In the genomic region with DNA sequence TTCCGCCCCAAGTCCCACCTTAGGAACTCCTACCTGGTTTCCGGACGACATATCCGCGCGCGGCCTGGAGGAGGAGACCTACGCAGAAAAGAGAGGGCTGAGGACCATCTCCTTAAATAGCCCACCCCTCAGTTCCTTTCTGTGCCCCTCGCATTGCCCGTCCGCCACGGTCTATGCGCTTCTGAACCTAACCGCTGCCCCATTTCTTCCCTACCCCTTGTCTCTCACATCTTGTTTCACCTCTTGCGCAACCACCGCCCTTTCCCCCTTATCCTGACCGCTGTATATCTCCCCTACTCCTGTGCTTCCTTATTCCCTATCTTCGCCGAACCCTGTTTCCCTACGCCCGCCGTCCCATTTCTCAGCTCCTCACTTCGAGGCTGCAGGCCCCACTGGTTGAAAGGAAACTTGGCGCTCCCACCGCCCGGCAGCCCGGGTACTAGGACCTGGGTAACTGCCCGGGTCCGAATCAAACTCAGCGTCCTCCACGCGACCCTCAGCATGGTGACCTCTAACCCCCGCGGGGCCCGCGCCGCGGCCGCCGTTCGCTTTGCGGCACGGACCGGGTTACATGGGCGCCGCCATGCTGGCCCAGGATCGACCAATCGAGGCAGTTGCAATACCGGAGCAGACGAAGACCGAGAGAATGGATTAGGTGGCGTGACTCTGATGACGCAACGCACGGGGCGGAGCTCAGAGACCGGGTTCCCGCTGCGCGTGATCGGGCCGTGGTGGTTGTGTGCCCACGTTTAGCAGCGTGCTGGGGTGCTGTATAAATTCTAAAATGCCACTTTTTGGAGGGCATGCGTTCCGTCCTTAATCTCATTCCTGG, we compare ENCODE assay signal across 8 cellular contexts. TPM values are rescaled to one million over a fixed set of nuclear protein-coding genes. Genes with fewer than 3 reads are reported as not detected.
DNase-seq lines count a peak whose midpoint lies in the region; ATAC-seq and TF ChIP-seq lines count a peak whose summit lies in the region.

MRPS15 (minus strand) TSS at position 612 of the 832 bp plus-strand sequence; CDS start at position 503, 109 bp downstream.

- TF ChIP-seq EP300 in esophagus muscularis mucosa (IDR thresholded peaks at IDR 0.05), result no peak

- H3K4me1 Mint-ChIP-seq in activated T-cell treated with anti-CD3 and anti-CD28 coated beads, Interleukin-2, amount 50 U/mL, for 72 hours (ENCODE audit: low read depth), result peaks cover 58% of the 10 kb centered on the region

- peaks cover 8% of the 10 kb centered on the region for H3K79me2 ChIP-seq in KMS-11 (ENCODE audit: insufficient read depth, low read depth)

- H3K4me1 ChIP-seq in KMS-11 (ENCODE audit: low read depth, poor library complexity, severe bottlenecking) (peaks cover 19% of the 10 kb centered on the region), Peyer's patch (peaks cover 0 to 10% (median 3%) of the 10 kb centered on the region in 4 donors), esophagus muscularis mucosa (peaks cover 13 to 29% (median 24%) of the 10 kb centered on the region in 4 donors)

- peaks cover 4 to 23% of the 10 kb centered on the region in 2 donors for H3K36me3 Mint-ChIP-seq in activated T-cell treated with anti-CD3 and anti-CD28 coated beads, Interleukin-2, amount 50 U/mL, for 72 hours (ENCODE audit: insufficient read depth in 2 of 2)

- under 1% methylated on average over 63 of the region's 66 CpGs for WGBS in esophagus muscularis mucosa

- H3K9me3 Mint-ChIP-seq in activated T-cell treated with anti-CD3 and anti-CD28 coated beads, Interleukin-2, amount 50 U/mL, for 72 hours, result no peaks in the 10 kb centered on the region

- H3K4me3 Mint-ChIP-seq in activated T-cell treated with anti-CD3 and anti-CD28 coated beads, Interleukin-2, amount 50 U/mL, for 72 hours, result peak within 1 kb of the TSS; percentile 97 to 99

- H3K27ac Mint-ChIP-seq in activated T-cell treated with anti-CD3 and anti-CD28 coated beads, Interleukin-2, amount 50 U/mL, for 72 hours, result peak within 1 kb of the TSS; percentile 98

- TF ChIP-seq POLR2A in Peyer's patch (IDR thresholded peaks at IDR 0.05), result peak; percentile 39 to 66
- peak; percentile 62 for TF ChIP-seq POLR2A in esophagus muscularis mucosa (IDR thresholded peaks at IDR 0.05; ENCODE audit: low read depth)

- no peaks in the 10 kb centered on the region for H3K9me3 ChIP-seq in Peyer's patch
- H3K9me3 ChIP-seq in esophagus muscularis mucosa, result no peaks in the 10 kb centered on the region

- H3K4me2 ChIP-seq in KMS-11, result peak within 1 kb of the TSS; percentile 65

- no peaks in the 10 kb centered on the region for H3K27me3 ChIP-seq in KMS-11 (ENCODE audit: insufficient read depth, low read depth)
- no peaks in the 10 kb centered on the region for H3K27me3 ChIP-seq in Peyer's patch
- no peaks in the 10 kb centered on the region for H3K27me3 ChIP-seq in esophagus muscularis mucosa

- H3K36me3 ChIP-seq in KMS-11 (ENCODE audit: insufficient read depth) (no peaks in the 10 kb centered on the region), Peyer's patch (peaks cover 0 to 21% (median 0%) of the 10 kb centered on the region in 3 donors), esophagus muscularis mucosa (peaks cover 17 to 34% (median 32%) of the 10 kb centered on the region in 4 donors)

- ATAC-seq in GM21737 (IDR thresholded peaks at IDR 0.05; ENCODE audit: unreplicated experiment), result peak; percentile 84
- ATAC-seq in activated T-cell treated with anti-CD3 and anti-CD28 coated beads, Interleukin-2, amount 50 U/mL, for 72 hours (replicated peaks in 1 of 2), result peak; percentile 97 to 99

- TF ChIP-seq CTCF in KMS-11 (conservative IDR thresholded peaks at IDR 0.05; ENCODE audit: low read depth, low read length) (no peak), Peyer's patch (IDR thresholded peaks at IDR 0.05) (no peak), esophagus muscularis mucosa (IDR thresholded peaks at IDR 0.05) (peak in 1 of 3 experiments; percentile 4)

- no peaks in the 10 kb centered on the region for H3K27me3 Mint-ChIP-seq in activated T-cell treated with anti-CD3 and anti-CD28 coated beads, Interleukin-2, amount 50 U/mL, for 72 hours (ENCODE audit: low read depth)

- H3K9ac ChIP-seq in KMS-11, result peak within 1 kb of the TSS; percentile 78

- DNase-seq in DMS53 treated with DMSO at 0.1 percent for 48 hours (lab: John Stamatoyannopoulos, UW; ENCODE audit: unreplicated experiment) (peak; percentile 92), Peyer's patch (peak; percentile 95 to 98 (median 98)), esophagus muscularis mucosa (ENCODE audit: extremely low spot score) (peak; percentile 99), myocyte (ENCODE audit: low read depth) (peak; percentile 98)
- peak; percentile 96 to 97 for DNase-seq in activated T-cell treated with anti-CD3 and anti-CD28 coated beads, Interleukin-2, amount 50 U/mL, for 72 hours
- peak; percentile 90 to 93 for DNase-seq in stimulated activated CD8-positive, alpha-beta memory T cell treated with anti-CD3 and anti-CD28 coated beads, Interleukin-7, amount 100 ng/mL, for 48 hours (ENCODE audit: extremely low read depth in 1 of 2, low read depth in 1 of 2)

- H3K4me3 ChIP-seq in KMS-11 (IDR thresholded peaks at IDR 0.05; ENCODE audit: insufficient read depth, low read depth, low read length) (peak within 1 kb of the TSS; percentile 91), Peyer's patch (peak within 1 kb of the TSS; percentile 69 to 84 (median 78)), esophagus muscularis mucosa (peak within 1 kb of the TSS; percentile 70 to 79 (median 75))

- peak within 1 kb of the TSS; percentile 77 for H3K27ac ChIP-seq in KMS-11
- peak within 1 kb of the TSS; percentile 80 to 88 (median 86) for H3K27ac ChIP-seq in Peyer's patch
- H3K27ac ChIP-seq in esophagus muscularis mucosa (replicated peaks in 1 of 4), result peak within 1 kb of the TSS; percentile 86 to 95 (median 92)

- no peaks in the 10 kb centered on the region for H4K20me1 ChIP-seq in KMS-11 (ENCODE audit: insufficient read depth)

- intact Hi-C loops in esophagus muscularis mucosa (cut with DNase I), result no loop called here

- peak within 1 kb of the TSS; percentile 44 for H2AFZ ChIP-seq in KMS-11 (ENCODE audit: low read depth)

RNA-seq across cellular contexts. Expression of gene MRPS15, which starts in this region (rescaled TPM):
- 10 to 100 TPM; 44.2 to 74.3 (median 46.7) TPM for total RNA-seq in Peyer's patch
- total RNA-seq in activated T-cell treated with anti-CD3 and anti-CD28 coated beads, Interleukin-2, amount 50 U/mL, for 72 hours, result 10 to 100 TPM; 71.7 to 74.5 TPM
- total RNA-seq in esophagus muscularis mucosa, result 100 to 1,000 TPM in 1 of 4 donors, 10 to 100 TPM in 3; 64.8 to 109 (median 86.8) TPM
- total RNA-seq in myocyte, result 55.6 and 64.4 TPM in 2 replicates
- polyA plus RNA-seq in myocyte (2012), result 60.0 TPM

Comparison
In these comparisons a context has a peak if more than half of its experiments do, and no peak if none do; other contexts are left out.
1. Peak in every context shown above with its lines: DNase-seq, ATAC-seq, H3K4me3 ChIP-seq and H3K27ac ChIP-seq.